In the genomic region with DNA sequence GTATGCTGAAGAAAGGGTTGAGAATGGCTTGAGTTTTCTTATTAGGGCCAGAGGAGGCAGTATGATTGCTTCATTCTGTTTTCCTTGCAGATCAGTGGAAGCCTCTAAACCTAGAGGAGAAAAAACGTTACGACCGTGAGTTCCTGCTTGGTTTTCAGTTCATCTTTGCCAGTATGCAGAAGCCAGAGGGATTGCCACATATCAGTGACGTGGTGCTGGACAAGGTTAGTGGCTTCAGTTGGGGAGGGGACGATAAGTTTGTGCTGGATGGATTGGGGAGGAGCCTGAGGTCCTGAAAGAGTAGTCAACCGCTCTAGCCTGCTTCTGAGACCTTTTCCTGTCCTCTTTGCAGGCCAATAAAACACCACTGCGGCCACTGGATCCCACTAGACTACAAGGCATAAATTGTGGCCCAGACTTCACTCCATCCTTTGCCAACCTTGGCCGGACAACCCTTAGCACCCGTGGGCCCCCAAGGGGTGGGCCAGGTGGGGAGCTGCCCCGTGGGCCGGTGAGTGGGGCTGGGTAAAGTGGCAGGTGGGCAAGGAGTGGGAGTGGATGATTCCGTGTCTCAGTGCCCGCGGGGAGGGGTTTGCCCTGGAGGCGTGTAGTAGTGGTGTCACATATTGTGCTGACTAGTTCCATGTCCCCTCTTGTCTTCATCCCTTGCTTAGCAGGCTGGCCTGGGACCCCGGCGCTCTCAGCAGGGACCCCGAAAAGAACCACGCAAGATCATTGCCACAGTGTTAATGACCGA, we compare ENCODE assay signal across 11 cellular contexts. TPM values are rescaled to one million over a fixed set of nuclear protein-coding genes. Genes with fewer than 3 reads are reported as not detected.
DNase-seq lines count a peak whose midpoint lies in the region; ATAC-seq, FAIRE-seq and TF ChIP-seq lines count a peak whose summit lies in the region.
"Had no signal": no experiment of that assay in that cellular context is flagged by ENCODE, and none has a peak within 500 bp of the region (broad histone marks: within the 10 kb centered on the region; RNA-seq: fewer than 3 reads in every experiment).

No MANE protein-coding gene starts in this region.

- H3K4me1 ChIP-seq in HepG2 (ENCODE audit: insufficient read depth, low read length), result peaks cover 19% of the 10 kb centered on the region

- H3K9me3 Mint-ChIP-seq in Calu3 (ENCODE audit: low read depth, unreplicated experiment), result no peaks in the 10 kb centered on the region

- WGBS in HepG2 (ENCODE audit: low lambda C conversion rate), result 96% methylated on average over 19 of the region's 20 CpGs

- POLR2A ChIA-PET in HepG2 (lab: Yijun Ruan, JAX), result interaction anchor here (1.4 kb wide), 1 partner anchor 22 kb away, joined by 3 read pairs; no protein-coding TSS in a partner anchor

- in situ Hi-C loops in HepG2 (cut with HindIII; ENCODE audit: extremely low pct_ligation_motif_present, low pct_unique_long_range_greater_than_20kb), result no loop called here

- peaks cover 62 to 95% of the 10 kb centered on the region in 2 experiments for H3K36me3 ChIP-seq in HepG2 (replicated peaks in 1 of 2; ENCODE audit: control insufficient read depth in 1 of 2, insufficient read depth in 2 of 2, low read length in 2 of 2)

- CTCF ChIA-PET in Calu3 (lab: Charles Lee) (no interaction called here), HepG2 (lab: Yijun Ruan, JAX; ENCODE audit: low intra/inter-chr PET ratio, low total read pairs) (no interaction called here)

- H3K4me1 Mint-ChIP-seq in Calu3 (ENCODE audit: low read depth, unreplicated experiment) (peaks cover 37% of the 10 kb centered on the region), T-helper 17 cell (peaks cover 15% of the 10 kb centered on the region)

- no peak for FAIRE-seq in HepG2 (lab: Jason Lieb, UNC)
- FAIRE-seq: H54 had no signal

- no peak overlapping the region for H3K4me2 ChIP-seq in HepG2 (ENCODE audit: low read depth, low read length)

- H3K9me3 ChIP-seq in T-helper 17 cell (ENCODE audit: control insufficient read depth, low read length, poor library complexity, severe bottlenecking) (no peaks in the 10 kb centered on the region), HepG2 (ENCODE audit: low read length) (no peaks in the 10 kb centered on the region)

- TF ChIP-seq RAD21 in HepG2 (CRISPR knock-in tag; IDR thresholded peaks at IDR 0.05), result no peak

- H3K79me2 ChIP-seq in HepG2 (ENCODE audit: insufficient read depth, low read length), result peaks cover 26% of the 10 kb centered on the region

- no TSS peak for BruUV-seq in Calu3 (replicated peaks; lab: Mats Ljungman, UMichigan)
- TSS peak; percentile 31 for BruUV-seq in HepG2 (replicated peaks; lab: Mats Ljungman, UMichigan)

- no peak overlapping the region for H3K27ac ChIP-seq in HepG2 (ENCODE audit: extremely low read length, insufficient read depth, low read length)
- H3K27ac ChIP-seq: SK-N-MC had no signal

- H3K36me3 Mint-ChIP-seq in Calu3 (ENCODE audit: insufficient read depth, unreplicated experiment), result peaks cover 98% of the 10 kb centered on the region
- peaks cover 18% of the 10 kb centered on the region for H3K36me3 Mint-ChIP-seq in T-helper 17 cell (ENCODE audit: low read depth)

- no peak overlapping the region for H3K9ac ChIP-seq in HepG2 (ENCODE audit: insufficient read depth, low read depth, low read length)

- H3K27ac Mint-ChIP-seq in Calu3 (ENCODE audit: unreplicated experiment), result peak overlapping the region; percentile 29
- peak overlapping the region; percentile 14 for H3K27ac Mint-ChIP-seq in T-helper 17 cell

- intact Hi-C loops in Calu3 (cut with micrococcal nuclease; ENCODE audit: unreplicated experiment), result no loop called here
- intact Hi-C loops in HepG2 (cut with micrococcal nuclease; ENCODE audit: unreplicated experiment), result no loop called here

- DNase-seq in Calu3 (no peak), T-helper 17 cell (no peak), HepG2 (ENCODE audit: low spot score) (no peak), DMS 273 (lab: John Stamatoyannopoulos, UW; ENCODE audit: unreplicated experiment) (no peak)
- DNase-seq: activated CD4-positive, alpha-beta T cell treated with anti-CD3 and anti-CD28 coated beads for 48 hours; GDM1; stimulated activated CD4-positive, alpha-beta T cell treated with anti-CD3 and anti-CD28 coated beads, Interleukin-2, amount 100 ng/mL, for 24 hours had no signal

- H3K4me3 Mint-ChIP-seq in Calu3 (ENCODE audit: low read depth, unreplicated experiment) (no peak overlapping the region), T-helper 17 cell (no peak overlapping the region)

- H2AFZ ChIP-seq in HepG2 (ENCODE audit: low read length), result no peak overlapping the region

- no peak overlapping the region for H3K4me3 ChIP-seq in HepG2 (replicated peaks in 1 of 3; ENCODE audit: insufficient read depth in 1 of 3, low read depth in 2 of 3, low read length in 3 of 3)
- H3K4me3 ChIP-seq: SK-N-MC had no signal

- H3K27me3 Mint-ChIP-seq in Calu3 (ENCODE audit: unreplicated experiment), result no peaks in the 10 kb centered on the region
- no peaks in the 10 kb centered on the region for H3K27me3 Mint-ChIP-seq in T-helper 17 cell

- no peak for ATAC-seq in T-helper 17 cell
- ATAC-seq in HepG2, result no peak
- ATAC-seq in HG02588 (IDR thresholded peaks at IDR 0.05; ENCODE audit: unreplicated experiment), result no peak
- no peak for ATAC-seq in HG03135 (IDR thresholded peaks at IDR 0.05; ENCODE audit: unreplicated experiment)

- H3K27me3 ChIP-seq in HepG2 (ENCODE audit: control insufficient read depth in 1 of 2, insufficient read depth in 2 of 2, low read length in 2 of 2), result no peaks in the 10 kb centered on the region

- no peak for TF ChIP-seq POLR2A in HepG2 (IDR thresholded peaks at IDR 0.05; ENCODE audit: insufficient read depth in 1 of 2, low read depth in 2 of 2, low read length in 2 of 2)

- no peak for TF ChIP-seq EP300 in HepG2 (IDR thresholded peaks at IDR 0.05; ENCODE audit: low read depth in 2 of 2, low read length in 2 of 2)
- TF ChIP-seq EP300 in HepG2 (CRISPR knock-in tag; IDR thresholded peaks at IDR 0.05; ENCODE audit: borderline replicate concordance), result no peak

- no peak for TF ChIP-seq CTCF in Calu3 (IDR thresholded peaks at IDR 0.05; ENCODE audit: unreplicated experiment)
- TF ChIP-seq CTCF in HepG2 (CRISPR knock-in tag; IDR thresholded peaks at IDR 0.05), result no peak

- H4K20me1 ChIP-seq in HepG2 (ENCODE audit: insufficient read depth, low read length), result peaks cover 21% of the 10 kb centered on the region

RNA-seq across cellular contexts. Expression of a gene that starts 8.5 kb away (rescaled TPM):
- total RNA-seq in Calu3 (2022) (662 and 673 TPM in 2 replicates), T-helper 17 cell (100 to 1,000 TPM; 226 to 236 TPM), HepG2 (2016; rRNA removed; fragmentation: Illumina TruSeq; extraction: Trizol) (213 and 244 TPM in 2 replicates)
- 19.7 and 27.8 TPM in 2 replicates for total RNA-seq in HepG2 (2016; cell fraction: cytosol; rRNA removed; fragmentation: Illumina TruSeq; extraction: Trizol; ENCODE audit: low read depth)
- 208 and 223 TPM in 2 replicates for total RNA-seq in HepG2 (2016; cell fraction: insoluble cytoplasmic fraction; rRNA removed; fragmentation: Illumina TruSeq; extraction: Trizol)
- total RNA-seq in HepG2 (2016; cell fraction: membrane; rRNA removed; fragmentation: Illumina TruSeq; extraction: Trizol), result 77.1 and 81.4 TPM in 2 replicates
- total RNA-seq in HepG2 (2016; cell fraction: nucleus; rRNA removed; fragmentation: Illumina TruSeq; extraction: Trizol), result 163 and 210 TPM in 2 replicates
- 208 and 228 TPM in 2 replicates for polyA plus RNA-seq in HepG2 (2011; rRNA removed)
- 139 and 145 TPM in 2 replicates for polyA plus RNA-seq in HepG2 (2011; cell fraction: cytosol; rRNA removed)
- polyA plus RNA-seq in HepG2 (2011; cell fraction: nucleus; rRNA removed), result 229 and 287 TPM in 2 replicates
- 122 and 142 TPM in 2 replicates for polyA plus RNA-seq in HepG2 (2012)
- polyA plus RNA-seq in HepG2 (2016; cell fraction: cytosol; fragmentation: Illumina TruSeq; extraction: Trizol; ENCODE audit: low read depth), result 15.3 and 16.7 TPM in 2 replicates
- polyA plus RNA-seq in HepG2 (2016; cell fraction: insoluble cytoplasmic fraction; fragmentation: Illumina TruSeq; extraction: Trizol; ENCODE audit: low read depth), result 217 and 276 TPM in 2 replicates
- 53.0 and 64.3 TPM in 2 replicates for polyA plus RNA-seq in HepG2 (2016; cell fraction: membrane; fragmentation: Illumina TruSeq; extraction: Trizol; ENCODE audit: low read depth)
- polyA plus RNA-seq in HepG2 (2016; cell fraction: nucleus; fragmentation: Illumina TruSeq; extraction: Trizol; ENCODE audit: insufficient read depth, low read depth), result 324 and 332 TPM in 2 replicates
- 348 and 721 TPM in 2 replicates for polyA minus RNA-seq in HepG2 (2011; rRNA and poly(A)+ RNA removed; ENCODE audit: low replicate concordance)
- polyA minus RNA-seq in HepG2 (2011; cell fraction: cytosol; rRNA and poly(A)+ RNA removed), result 122 and 123 TPM in 2 replicates
- polyA minus RNA-seq in HepG2 (2011; cell fraction: nucleus; rRNA and poly(A)+ RNA removed), result 107 and 113 TPM in 2 replicates

RNA-seq across cellular contexts. Expression of a gene that starts 14.5 kb away (rescaled TPM):
- total RNA-seq in Calu3 (2022), result 24.4 and 29.2 TPM in 2 replicates
- total RNA-seq in T-helper 17 cell, result 10 to 100 TPM in 1 of 2 donors, 1 to 10 TPM in 1; 7.9 to 10.9 TPM
- total RNA-seq in HepG2 (2016; rRNA removed; fragmentation: Illumina TruSeq; extraction: Trizol), result 7.4 and 9.3 TPM in 2 replicates
- 2.3 and 2.5 TPM in 2 replicates for total RNA-seq in HepG2 (2016; cell fraction: cytosol; rRNA removed; fragmentation: Illumina TruSeq; extraction: Trizol; ENCODE audit: low read depth)
- 4.8 and 8.7 TPM in 2 replicates for total RNA-seq in HepG2 (2016; cell fraction: insoluble cytoplasmic fraction; rRNA removed; fragmentation: Illumina TruSeq; extraction: Trizol)
- total RNA-seq in HepG2 (2016; cell fraction: membrane; rRNA removed; fragmentation: Illumina TruSeq; extraction: Trizol), result 7.8 and 8.3 TPM in 2 replicates
- 4.4 and 6.5 TPM in 2 replicates for total RNA-seq in HepG2 (2016; cell fraction: nucleus; rRNA removed; fragmentation: Illumina TruSeq; extraction: Trizol)
- polyA plus RNA-seq in HepG2 (2011; rRNA removed), result 9.2 and 14.1 TPM in 2 replicates
- polyA plus RNA-seq in HepG2 (2011; cell fraction: cytosol; rRNA removed), result 11.9 and 16.8 TPM in 2 replicates
- polyA plus RNA-seq in HepG2 (2011; cell fraction: nucleus; rRNA removed), result 23.9 and 25.8 TPM in 2 replicates
- polyA plus RNA-seq in HepG2 (2012), result 5.8 and 9.8 TPM in 2 replicates
- 2.3 and 3.2 TPM in 2 replicates for polyA plus RNA-seq in HepG2 (2016; cell fraction: cytosol; fragmentation: Illumina TruSeq; extraction: Trizol; ENCODE audit: low read depth)
- 5.3 and 7.8 TPM in 2 replicates for polyA plus RNA-seq in HepG2 (2016; cell fraction: insoluble cytoplasmic fraction; fragmentation: Illumina TruSeq; extraction: Trizol; ENCODE audit: low read depth)
- 5.7 and 5.8 TPM in 2 replicates for polyA plus RNA-seq in HepG2 (2016; cell fraction: membrane; fragmentation: Illumina TruSeq; extraction: Trizol; ENCODE audit: low read depth)
- polyA plus RNA-seq in HepG2 (2016; cell fraction: nucleus; fragmentation: Illumina TruSeq; extraction: Trizol; ENCODE audit: insufficient read depth, low read depth), result 12.3 and 13.4 TPM in 2 replicates
- polyA minus RNA-seq in HepG2 (2011; rRNA and poly(A)+ RNA removed; ENCODE audit: low replicate concordance), result 22.1 and 24.2 TPM in 2 replicates
- 7.0 and 7.3 TPM in 2 replicates for polyA minus RNA-seq in HepG2 (2011; cell fraction: cytosol; rRNA and poly(A)+ RNA removed)
- polyA minus RNA-seq in HepG2 (2011; cell fraction: nucleus; rRNA and poly(A)+ RNA removed), result 7.0 and 9.2 TPM in 2 replicates

RNA-seq across cellular contexts. Expression of a gene that starts 23.9 kb away (rescaled TPM):
- 513 and 530 TPM in 2 replicates for total RNA-seq in Calu3 (2022)
- total RNA-seq in T-helper 17 cell, result 100 to 1,000 TPM; 149 to 171 TPM
- total RNA-seq in HepG2 (2016; rRNA removed; fragmentation: Illumina TruSeq; extraction: Trizol), result 200 and 312 TPM in 2 replicates
- total RNA-seq in HepG2 (2016; cell fraction: cytosol; rRNA removed; fragmentation: Illumina TruSeq; extraction: Trizol; ENCODE audit: low read depth), result 27.9 and 35.3 TPM in 2 replicates
- 208 and 307 TPM in 2 replicates for total RNA-seq in HepG2 (2016; cell fraction: insoluble cytoplasmic fraction; rRNA removed; fragmentation: Illumina TruSeq; extraction: Trizol)
- 69.9 and 70.8 TPM in 2 replicates for total RNA-seq in HepG2 (2016; cell fraction: membrane; rRNA removed; fragmentation: Illumina TruSeq; extraction: Trizol)
- total RNA-seq in HepG2 (2016; cell fraction: nucleus; rRNA removed; fragmentation: Illumina TruSeq; extraction: Trizol), result 130 and 133 TPM in 2 replicates
- polyA plus RNA-seq in HepG2 (2011; rRNA removed), result 125 and 152 TPM in 2 replicates
- 165 and 166 TPM in 2 replicates for polyA plus RNA-seq in HepG2 (2011; cell fraction: cytosol; rRNA removed)
- polyA plus RNA-seq in HepG2 (2011; cell fraction: nucleus; rRNA removed), result 110 and 125 TPM in 2 replicates
- 116 and 117 TPM in 2 replicates for polyA plus RNA-seq in HepG2 (2012)
- polyA plus RNA-seq in HepG2 (2016; cell fraction: cytosol; fragmentation: Illumina TruSeq; extraction: Trizol; ENCODE audit: low read depth), result 19.9 and 25.2 TPM in 2 replicates
- polyA plus RNA-seq in HepG2 (2016; cell fraction: insoluble cytoplasmic fraction; fragmentation: Illumina TruSeq; extraction: Trizol; ENCODE audit: low read depth), result 253 and 295 TPM in 2 replicates
- 36.4 and 42.7 TPM in 2 replicates for polyA plus RNA-seq in HepG2 (2016; cell fraction: membrane; fragmentation: Illumina TruSeq; extraction: Trizol; ENCODE audit: low read depth)
- 155 and 167 TPM in 2 replicates for polyA plus RNA-seq in HepG2 (2016; cell fraction: nucleus; fragmentation: Illumina TruSeq; extraction: Trizol; ENCODE audit: insufficient read depth, low read depth)
- 351 and 796 TPM in 2 replicates for polyA minus RNA-seq in HepG2 (2011; rRNA and poly(A)+ RNA removed; ENCODE audit: low replicate concordance)
- 127 and 152 TPM in 2 replicates for polyA minus RNA-seq in HepG2 (2011; cell fraction: cytosol; rRNA and poly(A)+ RNA removed)
- 99.4 and 123 TPM in 2 replicates for polyA minus RNA-seq in HepG2 (2011; cell fraction: nucleus; rRNA and poly(A)+ RNA removed)

RNA-seq across cellular contexts. Expression of a gene that starts 38.5 kb away (rescaled TPM):
- total RNA-seq in Calu3 (2022) (22.9 and 25.3 TPM in 2 replicates), T-helper 17 cell (1 to 10 TPM; 4.6 TPM), HepG2 (2016; rRNA removed; fragmentation: Illumina TruSeq; extraction: Trizol) (5.2 and 13.5 TPM in 2 replicates)
- total RNA-seq in HepG2 (2016; cell fraction: cytosol; rRNA removed; fragmentation: Illumina TruSeq; extraction: Trizol; ENCODE audit: low read depth), result 6.6 and 7.6 TPM in 2 replicates
- 3.5 and 14.3 TPM in 2 replicates for total RNA-seq in HepG2 (2016; cell fraction: insoluble cytoplasmic fraction; rRNA removed; fragmentation: Illumina TruSeq; extraction: Trizol)
- total RNA-seq in HepG2 (2016; cell fraction: membrane; rRNA removed; fragmentation: Illumina TruSeq; extraction: Trizol), result 5.6 and 6.9 TPM in 2 replicates
- total RNA-seq in HepG2 (2016; cell fraction: nucleus; rRNA removed; fragmentation: Illumina TruSeq; extraction: Trizol), result 19.4 and 22.0 TPM in 2 replicates
- 11.4 and 14.3 TPM in 2 replicates for polyA plus RNA-seq in HepG2 (2011; rRNA removed)
- 5.5 and 6.4 TPM in 2 replicates for polyA plus RNA-seq in HepG2 (2011; cell fraction: cytosol; rRNA removed)
- polyA plus RNA-seq in HepG2 (2011; cell fraction: nucleus; rRNA removed), result 41.8 and 47.0 TPM in 2 replicates
- 5.4 and 6.1 TPM in 2 replicates for polyA plus RNA-seq in HepG2 (2012)
- 2.0 and 2.6 TPM in 2 replicates for polyA plus RNA-seq in HepG2 (2016; cell fraction: cytosol; fragmentation: Illumina TruSeq; extraction: Trizol; ENCODE audit: low read depth)
- 4.8 and 5.5 TPM in 2 replicates for polyA plus RNA-seq in HepG2 (2016; cell fraction: insoluble cytoplasmic fraction; fragmentation: Illumina TruSeq; extraction: Trizol; ENCODE audit: low read depth)
- polyA plus RNA-seq in HepG2 (2016; cell fraction: membrane; fragmentation: Illumina TruSeq; extraction: Trizol; ENCODE audit: low read depth), result 3.7 and 4.4 TPM in 2 replicates
- polyA plus RNA-seq in HepG2 (2016; cell fraction: nucleus; fragmentation: Illumina TruSeq; extraction: Trizol; ENCODE audit: insufficient read depth, low read depth), result 50.3 and 58.1 TPM in 2 replicates
- 29.7 and 47.2 TPM in 2 replicates for polyA minus RNA-seq in HepG2 (2011; rRNA and poly(A)+ RNA removed; ENCODE audit: low replicate concordance)
- polyA minus RNA-seq in HepG2 (2011; cell fraction: cytosol; rRNA and poly(A)+ RNA removed), result 5.3 and 6.0 TPM in 2 replicates
- polyA minus RNA-seq in HepG2 (2011; cell fraction: nucleus; rRNA and poly(A)+ RNA removed), result 26.4 and 31.7 TPM in 2 replicates

RNA-seq across cellular contexts. Expression of a gene that starts 38.6 kb away (rescaled TPM):
- 128 and 131 TPM in 2 replicates for total RNA-seq in Calu3 (2022)
- total RNA-seq in T-helper 17 cell, result 10 to 100 TPM; 28.6 to 38.3 TPM
- 109 and 118 TPM in 2 replicates for total RNA-seq in HepG2 (2016; rRNA removed; fragmentation: Illumina TruSeq; extraction: Trizol)
- 85.0 and 90.2 TPM in 2 replicates for total RNA-seq in HepG2 (2016; cell fraction: cytosol; rRNA removed; fragmentation: Illumina TruSeq; extraction: Trizol; ENCODE audit: low read depth)
- total RNA-seq in HepG2 (2016; cell fraction: insoluble cytoplasmic fraction; rRNA removed; fragmentation: Illumina TruSeq; extraction: Trizol), result 113 and 114 TPM in 2 replicates
- total RNA-seq in HepG2 (2016; cell fraction: membrane; rRNA removed; fragmentation: Illumina TruSeq; extraction: Trizol), result 110 and 111 TPM in 2 replicates
- 97.2 and 98.4 TPM in 2 replicates for total RNA-seq in HepG2 (2016; cell fraction: nucleus; rRNA removed; fragmentation: Illumina TruSeq; extraction: Trizol)
- polyA plus RNA-seq in HepG2 (2011; rRNA removed), result 165 and 194 TPM in 2 replicates
- 159 and 209 TPM in 2 replicates for polyA plus RNA-seq in HepG2 (2011; cell fraction: cytosol; rRNA removed)
- polyA plus RNA-seq in HepG2 (2011; cell fraction: nucleus; rRNA removed), result 292 and 351 TPM in 2 replicates
- polyA plus RNA-seq in HepG2 (2012), result 85.4 and 92.7 TPM in 2 replicates
- 70.3 and 83.0 TPM in 2 replicates for polyA plus RNA-seq in HepG2 (2016; cell fraction: cytosol; fragmentation: Illumina TruSeq; extraction: Trizol; ENCODE audit: low read depth)
- 116 and 125 TPM in 2 replicates for polyA plus RNA-seq in HepG2 (2016; cell fraction: insoluble cytoplasmic fraction; fragmentation: Illumina TruSeq; extraction: Trizol; ENCODE audit: low read depth)
- 90.4 and 98.9 TPM in 2 replicates for polyA plus RNA-seq in HepG2 (2016; cell fraction: membrane; fragmentation: Illumina TruSeq; extraction: Trizol; ENCODE audit: low read depth)
- 259 and 265 TPM in 2 replicates for polyA plus RNA-seq in HepG2 (2016; cell fraction: nucleus; fragmentation: Illumina TruSeq; extraction: Trizol; ENCODE audit: insufficient read depth, low read depth)
- 73.2 and 182 TPM in 2 replicates for polyA minus RNA-seq in HepG2 (2011; rRNA and poly(A)+ RNA removed; ENCODE audit: low replicate concordance)
- 38.2 and 41.4 TPM in 2 replicates for polyA minus RNA-seq in HepG2 (2011; cell fraction: cytosol; rRNA and poly(A)+ RNA removed)
- 89.4 and 96.7 TPM in 2 replicates for polyA minus RNA-seq in HepG2 (2011; cell fraction: nucleus; rRNA and poly(A)+ RNA removed)
